In genomic region chr21:25639922-25640670, GRCh38 we compare ENCODE assay signal across 8 cellular contexts. TPM values are rescaled to one million over a fixed set of nuclear protein-coding genes. Genes with fewer than 3 reads are reported as not detected.
A peak's percentile ranks its signal among the peaks of the same experiment; 100 is the strongest.
DNase-seq lines count a peak whose midpoint lies in the region; ATAC-seq, FAIRE-seq and TF ChIP-seq lines count a peak whose summit lies in the region.

No MANE protein-coding gene starts in this region.

- H3K4me3 ChIP-seq in endothelial cell of umbilical vein (replicated peaks in 1 of 3; ENCODE audit: insufficient read depth in 1 of 3, low read depth in 1 of 3, low read length in 3 of 3) (peak overlapping the region; percentile 31 to 59 (median 59)), mucosa of rectum (ENCODE audit: low read length in 2 of 2) (peak overlapping the region; percentile 62 to 70), upper lobe of left lung (peak overlapping the region; percentile 50 to 74 (median 62))

- FAIRE-seq in endothelial cell of umbilical vein (lab: Jason Lieb, UNC), result no peak

- dilution Hi-C loops in endothelial cell of umbilical vein (cut with MboI; ENCODE audit: extremely low pct_ligation_motif_present, low sequenced_read_pairs), result no loop called here

- BruUV-seq in endothelial cell of umbilical vein (replicated peaks; lab: Mats Ljungman, UMichigan), result no TSS peak

- TF ChIP-seq CTCF in 22Rv1 (IDR thresholded peaks at IDR 0.05) (peak; percentile 28), endothelial cell of umbilical vein (IDR thresholded peaks at IDR 0.05; ENCODE audit: extremely low read depth in 1 of 2, insufficient read depth in 1 of 2, low read depth in 1 of 2, low read length in 2 of 2) (no peak), upper lobe of left lung (IDR thresholded peaks at IDR 0.05) (no peak)

- no peaks in the 10 kb centered on the region for H3K9me1 ChIP-seq in endothelial cell of umbilical vein (replicated peaks; ENCODE audit: control insufficient read depth, extremely low read depth, insufficient read depth, low read length)

- H3K27me3 ChIP-seq in endothelial cell of umbilical vein (ENCODE audit: control insufficient read depth in 2 of 2, insufficient read depth in 2 of 2, low read length in 2 of 2), result peaks cover 16 to 38% of the 10 kb centered on the region in 2 experiments
- peaks cover 6 to 11% of the 10 kb centered on the region in 2 donors for H3K27me3 ChIP-seq in mucosa of rectum (ENCODE audit: control insufficient read depth in 2 of 2, insufficient read depth in 2 of 2, low read length in 2 of 2)
- peaks cover 0 to 7% (median 1%) of the 10 kb centered on the region in 4 donors for H3K27me3 ChIP-seq in upper lobe of left lung

- peak overlapping the region; percentile 83 for H3K4me2 ChIP-seq in endothelial cell of umbilical vein (ENCODE audit: insufficient read depth, low read length)

- no peak for TF ChIP-seq EP300 in upper lobe of left lung (IDR thresholded peaks at IDR 0.05)

- CTCF ChIA-PET in endothelial cell of umbilical vein (lab: Charles Lee), result no interaction called here

- no peaks in the 10 kb centered on the region for H3K36me3 ChIP-seq in endothelial cell of umbilical vein (ENCODE audit: control insufficient read depth in 2 of 2, extremely low read depth in 1 of 2, insufficient read depth in 2 of 2, low read length in 2 of 2)
- no peaks in the 10 kb centered on the region for H3K36me3 ChIP-seq in mucosa of rectum (ENCODE audit: control insufficient read depth in 2 of 2, insufficient read depth in 2 of 2, low read length in 2 of 2)
- no peaks in the 10 kb centered on the region for H3K36me3 ChIP-seq in upper lobe of left lung

- H3K27ac ChIP-seq in 22Rv1 (no peak overlapping the region), endothelial cell of umbilical vein (ENCODE audit: insufficient read depth, low read depth, low read length) (no peak overlapping the region), mucosa of rectum (ENCODE audit: low read depth in 2 of 2, low read length in 2 of 2) (peak overlapping the region; percentile 14), upper lobe of left lung (peak overlapping the region; percentile 83 to 90 (median 88))

- peak; percentile 2 for DNase-seq in T-helper 9 cell
- DNase-seq in endothelial cell of umbilical vein (ENCODE audit: low read depth, low spot score), result peak; percentile 21
- DNase-seq in upper lobe of left lung, result peak; percentile 21 to 75
- no peak for DNase-seq in KBM-7

- POLR2A ChIA-PET in endothelial cell of umbilical vein (lab: Charles Lee), result no interaction called here

- TF ChIP-seq POLR2A in endothelial cell of umbilical vein (IDR thresholded peaks at IDR 0.05; ENCODE audit: low read depth, low read length) (no peak), upper lobe of left lung (IDR thresholded peaks at IDR 0.05) (no peak)

- H3K4me1 ChIP-seq in endothelial cell of umbilical vein (ENCODE audit: control insufficient read depth, extremely low read depth, insufficient read depth, low read length) (peaks cover 12% of the 10 kb centered on the region), mucosa of rectum (ENCODE audit: control insufficient read depth in 2 of 2, insufficient read depth in 2 of 2, low read length in 2 of 2) (peaks cover 0 to 2% of the 10 kb centered on the region in 2 donors), upper lobe of left lung (peaks cover 7 to 21% (median 18%) of the 10 kb centered on the region in 4 donors)

- H2AFZ ChIP-seq in endothelial cell of umbilical vein (ENCODE audit: low read depth, low read length), result peak overlapping the region; percentile 83

- in situ Hi-C loops in KBM-7 (cut with MboI; ENCODE audit: low pct_unique_long_range_greater_than_20kb, low sequenced_read_pairs), result no loop called here

- intact Hi-C loops in endothelial cell of umbilical vein (cut with micrococcal nuclease), result loop anchor here (1.0 kb wide), 1 partner anchor 32 kb away; no protein-coding TSS in a partner anchor

- no peaks in the 10 kb centered on the region for H4K20me1 ChIP-seq in endothelial cell of umbilical vein (replicated peaks; ENCODE audit: control insufficient read depth, extremely low read depth, insufficient read depth, low read length)

- ATAC-seq in GM18517 (IDR thresholded peaks at IDR 0.05; ENCODE audit: unreplicated experiment) (peak; percentile 28), HG03108 (IDR thresholded peaks at IDR 0.05; ENCODE audit: unreplicated experiment) (peak; percentile 33), upper lobe of left lung (ENCODE audit: low FRiP score in 2 of 2) (peak in 1 of 2 donors; percentile 48)

- H3K9me3 ChIP-seq in endothelial cell of umbilical vein (replicated peaks; ENCODE audit: control insufficient read depth, insufficient read depth, low read length) (no peaks in the 10 kb centered on the region), mucosa of rectum (ENCODE audit: control insufficient read depth in 2 of 2, low read length in 2 of 2) (no peaks in the 10 kb centered on the region), upper lobe of left lung (no peaks in the 10 kb centered on the region)

- H3K79me2 ChIP-seq in endothelial cell of umbilical vein (ENCODE audit: control insufficient read depth, insufficient read depth, low read length), result no peaks in the 10 kb centered on the region

- 1 to 2% methylated on average over 7 to 29 of the region's 41 CpGs for WGBS in upper lobe of left lung, 2 donors

- peak overlapping the region; percentile 13 for H3K9ac ChIP-seq in endothelial cell of umbilical vein (replicated peaks; ENCODE audit: extremely low read depth, insufficient read depth, low read length)
- peak overlapping the region; percentile 3 to 52 for H3K9ac ChIP-seq in mucosa of rectum (ENCODE audit: low read depth in 1 of 2, low read length in 2 of 2)

TF ChIP-seq in endothelial cell of umbilical vein, 7 proteins besides CTCF, POLR2A, EP300 and RAD21:
- TF ChIP-seq EZH2 (IDR thresholded peaks at IDR 0.05; ENCODE audit: borderline replicate concordance, low read depth, low read length, severe bottlenecking) (no peak), MAX (IDR thresholded peaks at IDR 0.05; ENCODE audit: insufficient read depth, insufficient read length) (no peak), MYC (IDR thresholded peaks at IDR 0.05; ENCODE audit: low read depth, low read length) (no peak), POLR2AphosphoS5 (IDR thresholded peaks at IDR 0.05; ENCODE audit: insufficient read depth, low read depth, low read length) (no peak), FOS (IDR thresholded peaks at IDR 0.05; ENCODE audit: borderline replicate concordance, insufficient read depth, low read length) (no peak), GATA2 (IDR thresholded peaks at IDR 0.05; ENCODE audit: insufficient read depth, insufficient read length, low read depth, low read length) (no peak), JUN (IDR thresholded peaks at IDR 0.05; ENCODE audit: borderline replicate concordance, insufficient read depth, insufficient read length, low read depth) (no peak)

RNA-seq across cellular contexts. Expression of gene JAM2, which starts 1.0 kb away (rescaled TPM):
- 0.20 and 1.1 TPM in 2 replicates for total RNA-seq in endothelial cell of umbilical vein
- 0.14 and 0.29 TPM in 2 replicates for polyA plus RNA-seq in endothelial cell of umbilical vein
- 0.25 and 0.41 TPM in 2 replicates for polyA plus RNA-seq in endothelial cell of umbilical vein (2011; cell fraction: cytosol; rRNA removed)
- polyA plus RNA-seq in endothelial cell of umbilical vein (2011; cell fraction: nucleus; rRNA removed), result 0.08 and 0.50 TPM in 2 replicates
- polyA plus RNA-seq in endothelial cell of umbilical vein (2012), result 0.11 and 0.15 TPM in 2 replicates
- polyA minus RNA-seq in endothelial cell of umbilical vein, result 0.22 and 0.79 TPM in 2 replicates
- polyA minus RNA-seq in endothelial cell of umbilical vein (2011; cell fraction: cytosol; rRNA and poly(A)+ RNA removed), result not detected
- 0.48 TPM in 2 replicates for polyA minus RNA-seq in endothelial cell of umbilical vein (2011; cell fraction: nucleus; rRNA and poly(A)+ RNA removed)
- 10 to 100 TPM in 3 of 6 donors, 1 to 10 TPM in 3; 7.8 to 29.3 (median 11.2) TPM for total RNA-seq in upper lobe of left lung

RNA-seq across cellular contexts. Expression of gene MRPL39, which starts 32.8 kb away (rescaled TPM):
- total RNA-seq in endothelial cell of umbilical vein (25.2 and 28.1 TPM in 2 replicates), upper lobe of left lung (10 to 100 TPM; 12.7 to 24.2 (median 19.1) TPM)
- polyA plus RNA-seq in endothelial cell of umbilical vein, result 7.8 and 10.4 TPM in 2 replicates
- polyA plus RNA-seq in endothelial cell of umbilical vein (2011; cell fraction: cytosol; rRNA removed), result 18.7 and 21.0 TPM in 2 replicates
- polyA plus RNA-seq in endothelial cell of umbilical vein (2011; cell fraction: nucleus; rRNA removed), result 12.7 and 15.4 TPM in 2 replicates
- polyA plus RNA-seq in endothelial cell of umbilical vein (2012), result 34.0 and 51.4 TPM in 2 replicates
- polyA minus RNA-seq in endothelial cell of umbilical vein, result 10.0 and 11.1 TPM in 2 replicates
- 20.0 TPM for polyA minus RNA-seq in endothelial cell of umbilical vein (2011; cell fraction: cytosol; rRNA and poly(A)+ RNA removed)
- polyA minus RNA-seq in endothelial cell of umbilical vein (2011; cell fraction: nucleus; rRNA and poly(A)+ RNA removed), result 6.5 and 7.1 TPM in 2 replicates

Comparison
In these comparisons a context has a peak if more than half of its experiments do, and no peak if none do; other contexts are left out.
1. H3K27ac ChIP-seq: peak in mucosa of rectum (2 of 2) and upper lobe of left lung (4 of 4); none in 22Rv1 (single experiment) and endothelial cell of umbilical vein (single experiment).
2. Peak in every context shown above with its lines, with median percentiles within 50 percentile points of each other: H3K4me3 ChIP-seq.